1 cellular context compared by ENCODE assay signal in the genomic region with DNA sequence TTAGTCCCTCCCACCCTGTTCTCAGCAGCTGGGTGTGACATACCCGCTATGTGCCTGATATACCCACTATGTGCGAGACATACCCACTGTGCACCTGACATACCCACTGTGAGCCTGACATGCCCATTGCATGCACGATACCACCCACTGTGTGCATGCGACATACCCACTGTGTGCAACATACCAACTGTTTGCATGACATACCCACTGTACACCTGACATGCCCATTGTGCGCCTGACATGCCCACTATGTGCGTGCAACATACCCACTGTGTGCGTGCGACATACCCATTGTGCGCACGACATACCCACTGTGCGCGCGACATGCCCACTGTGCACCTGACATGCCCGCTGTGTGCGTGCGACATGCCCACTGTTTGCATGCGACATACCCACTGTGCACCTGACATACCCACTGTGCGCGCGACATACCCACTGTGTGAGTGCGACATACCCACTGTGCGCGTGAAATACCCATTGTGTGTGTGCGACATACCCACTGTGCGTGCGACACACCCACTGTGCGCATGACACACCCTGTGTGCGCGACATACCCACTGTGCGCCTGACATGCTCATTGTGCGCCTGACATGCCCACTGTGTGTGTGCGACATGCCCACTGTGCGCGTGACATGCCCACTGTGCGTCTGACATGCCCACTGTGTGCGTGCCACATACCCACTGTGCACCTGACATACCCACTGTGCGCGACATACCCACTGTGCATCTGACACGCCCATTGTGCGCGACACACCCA.
TF ChIP-seq lines count a peak whose summit lies in the region.

No MANE protein-coding gene starts in this region.

TF ChIP-seq in HEK293, 187 proteins besides CTCF, POLR2A, EP300 and RAD21 (continued from another document):
- TF ChIP-seq, protein P1, sequence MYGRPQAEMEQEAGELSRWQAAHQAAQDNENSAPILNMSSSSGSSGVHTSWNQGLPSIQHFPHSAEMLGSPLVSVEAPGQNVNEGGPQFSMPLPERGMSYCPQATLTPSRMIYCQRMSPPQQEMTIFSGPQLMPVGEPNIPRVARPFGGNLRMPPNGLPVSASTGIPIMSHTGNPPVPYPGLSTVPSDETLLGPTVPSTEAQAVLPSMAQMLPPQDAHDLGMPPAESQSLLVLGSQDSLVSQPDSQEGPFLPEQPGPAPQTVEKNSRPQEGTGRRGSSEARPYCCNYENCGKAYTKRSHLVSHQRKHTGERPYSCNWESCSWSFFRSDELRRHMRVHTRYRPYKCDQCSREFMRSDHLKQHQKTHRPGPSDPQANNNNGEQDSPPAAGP (tag by site-specific recombination; IDR thresholded peaks at IDR 0.05), result peak; percentile 39; the same call in 1 of the 2 replicates
- TF ChIP-seq ZNF18 (tag by site-specific recombination; IDR thresholded peaks at IDR 0.05) (0 out of 2 replicates have a peak, but pooled peaks have one; percentile 18), ZNF426 (tag by site-specific recombination; IDR thresholded peaks at IDR 0.05) (no peak), KLF8 (tag by site-specific recombination; IDR thresholded peaks at IDR 0.05) (peak; percentile 60; the same call in 1 of the 2 replicates), ZNF146 (tag by site-specific recombination; IDR thresholded peaks at IDR 0.05) (0 out of 2 replicates have a peak, but pooled peaks have one; percentile 24), ZNF660 (tag by site-specific recombination; IDR thresholded peaks at IDR 0.05) (no peak), ZNF580 (tag by site-specific recombination; IDR thresholded peaks at IDR 0.05) (peak; percentile 38), KLF7 (tag by site-specific recombination; IDR thresholded peaks at IDR 0.05; ENCODE audit: borderline replicate concordance) (0 out of 2 replicates have a peak, but pooled peaks have one; percentile 34), KLF1 (tag by site-specific recombination; IDR thresholded peaks at IDR 0.05) (peak; percentile 57), ZFP69B (tag by site-specific recombination; IDR thresholded peaks at IDR 0.05) (no peak), ZBTB26 (tag by site-specific recombination; optimal IDR thresholded peaks at IDR 0.05) (peak; percentile 16), ZNF423 (tag by site-specific recombination; IDR thresholded peaks at IDR 0.05) (peak; percentile 17; the same call in 1 of the 2 replicates)
- TF ChIP-seq, protein P2, sequence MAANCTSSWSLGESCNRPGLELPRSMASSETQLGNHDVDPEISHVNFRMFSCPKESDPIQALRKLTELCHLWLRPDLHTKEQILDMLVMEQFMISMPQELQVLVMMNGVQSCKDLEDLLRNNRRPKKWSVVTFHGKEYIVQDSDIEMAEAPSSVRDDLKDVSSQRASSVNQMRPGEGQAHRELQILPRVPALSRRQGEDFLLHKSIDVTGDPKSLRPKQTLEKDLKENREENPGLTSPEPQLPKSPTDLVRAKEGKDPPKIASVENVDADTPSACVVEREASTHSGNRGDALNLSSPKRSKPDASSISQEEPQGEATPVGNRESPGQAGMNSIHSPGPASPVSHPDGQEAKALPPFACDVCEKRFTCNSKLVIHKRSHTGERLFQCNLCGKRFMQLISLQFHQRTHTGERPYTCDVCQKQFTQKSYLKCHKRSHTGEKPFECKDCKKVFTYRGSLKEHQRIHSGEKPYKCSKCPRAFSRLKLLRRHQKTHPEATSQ (tag by site-specific recombination; IDR thresholded peaks at IDR 0.05), result peak; percentile 78; the same call in 1 of the 2 replicates
- TF ChIP-seq, protein P3, sequence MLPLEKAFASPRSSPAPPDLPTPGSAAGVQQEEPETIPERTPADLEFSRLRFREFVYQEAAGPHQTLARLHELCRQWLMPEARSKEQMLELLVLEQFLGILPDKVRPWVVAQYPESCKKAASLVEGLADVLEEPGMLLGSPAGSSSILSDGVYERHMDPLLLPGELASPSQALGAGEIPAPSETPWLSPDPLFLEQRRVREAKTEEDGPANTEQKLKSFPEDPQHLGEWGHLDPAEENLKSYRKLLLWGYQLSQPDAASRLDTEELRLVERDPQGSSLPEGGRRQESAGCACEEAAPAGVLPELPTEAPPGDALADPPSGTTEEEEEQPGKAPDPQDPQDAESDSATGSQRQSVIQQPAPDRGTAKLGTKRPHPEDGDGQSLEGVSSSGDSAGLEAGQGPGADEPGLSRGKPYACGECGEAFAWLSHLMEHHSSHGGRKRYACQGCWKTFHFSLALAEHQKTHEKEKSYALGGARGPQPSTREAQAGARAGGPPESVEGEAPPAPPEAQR (tag by site-specific recombination; IDR thresholded peaks at IDR 0.05), result no peak
- TF ChIP-seq, protein P4, sequence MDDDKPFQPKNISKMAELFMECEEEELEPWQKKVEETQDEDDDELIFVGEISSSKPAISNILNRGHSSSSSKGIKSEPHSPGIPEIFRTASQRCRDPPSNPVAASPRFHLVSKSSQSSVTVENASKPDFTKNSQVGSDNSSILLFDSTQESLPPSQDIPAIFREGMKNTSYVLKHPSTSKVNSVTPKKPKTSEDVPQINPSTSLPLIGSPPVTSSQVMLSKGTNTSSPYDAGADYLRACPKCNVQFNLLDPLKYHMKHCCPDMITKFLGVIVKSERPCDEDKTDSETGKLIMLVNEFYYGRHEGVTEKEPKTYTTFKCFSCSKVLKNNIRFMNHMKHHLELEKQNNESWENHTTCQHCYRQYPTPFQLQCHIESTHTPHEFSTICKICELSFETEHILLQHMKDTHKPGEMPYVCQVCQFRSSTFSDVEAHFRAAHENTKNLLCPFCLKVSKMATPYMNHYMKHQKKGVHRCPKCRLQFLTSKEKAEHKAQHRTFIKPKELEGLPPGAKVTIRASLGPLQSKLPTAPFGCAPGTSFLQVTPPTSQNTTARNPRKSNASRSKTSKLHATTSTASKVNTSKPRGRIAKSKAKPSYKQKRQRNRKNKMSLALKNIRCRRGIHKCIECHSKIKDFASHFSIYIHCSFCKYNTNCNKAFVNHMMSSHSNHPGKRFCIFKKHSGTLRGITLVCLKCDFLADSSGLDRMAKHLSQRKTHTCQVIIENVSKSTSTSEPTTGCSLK (tag by site-specific recombination; IDR thresholded peaks at IDR 0.05), result no peak
